In the genomic region with DNA sequence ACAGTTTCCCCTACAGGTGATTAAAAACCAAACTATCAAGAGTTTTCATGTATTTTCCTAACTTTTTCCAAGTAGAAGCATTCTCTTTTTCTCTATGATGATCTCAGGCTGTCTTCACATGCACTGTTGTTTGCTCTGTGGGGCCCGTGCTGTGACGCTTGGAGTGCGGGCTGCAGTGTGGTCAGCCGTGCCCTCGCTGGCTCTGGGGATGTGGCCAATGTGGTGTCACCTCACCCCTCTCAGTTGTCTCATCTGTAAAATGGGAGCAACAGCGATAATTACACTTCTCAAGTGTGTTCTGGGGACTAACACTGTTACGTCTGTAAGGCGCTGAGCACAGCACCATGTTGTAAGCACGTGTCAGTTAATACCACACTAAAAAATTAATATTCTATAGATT, we compare ENCODE assay signal across 30 cellular contexts.
"Had no signal": no experiment of that assay in that cellular context is flagged by ENCODE, and none has a peak within 500 bp of the region (broad histone marks: within the 10 kb centered on the region; RNA-seq: fewer than 3 reads in every experiment).

No MANE protein-coding gene starts in this region.

- H3K9me3 ChIP-seq: SJCRH30 had no signal

- H3K4me3 ChIP-seq: SJCRH30, SK-N-MC had no signal

- H3K27me3 ChIP-seq: brain microvascular endothelial cell, SJCRH30 had no signal

- DNase-seq: activated CD4-positive, alpha-beta T cell treated with anti-CD3 and anti-CD28 coated beads, Interleukin-2, amount 10 ng/mL, durations not matched to agents 24 days and 14 days; activated CD4-positive, alpha-beta T cell treated with anti-CD3 and anti-CD28 coated beads, Interleukin-2, amount 50 U/mL, for 4 hours; activated CD4-positive, CD25-positive, alpha-beta regulatory T cell; activated CD8-positive, alpha-beta T cell treated with anti-CD3 and anti-CD28 coated beads for 36 hours; activated gamma-delta T cell treated with Interleukin-2 at 50 U/mL for 16 hours; activated naive CD4-positive, alpha-beta T cell treated with anti-CD3 and anti-CD28 coated beads, Interleukin-2, amount 50 U/mL, for 16 hours; activated naive CD8-positive, alpha-beta T cell treated with anti-CD3 and anti-CD28 coated beads for 36 hours; activated T-cell treated with anti-CD3 and anti-CD28 coated beads for 4 hours; activated T-cell treated with anti-CD3 and anti-CD28 coated beads, Interleukin-2, amount 50 U/mL, for 4 hours; amniotic stem cell; aorta; brain microvascular endothelial cell; central memory CD4-positive, alpha-beta T cell; NCI-H1092 treated with DMSO at 0.1 percent for 48 hours; NCI-H1417; NCI-H146; NCI-H187; NCI-H2029 treated with DMSO at 0.1 percent for 48 hours; NCI-H2107; NCI-H2171; NCI-H510A; NCI-H526; NCI-H82; SHP77; SJCRH30; T1000; WERI-Rb-1 had no signal

- H3K4me3 Mint-ChIP-seq: activated CD4-positive, alpha-beta T cell treated with anti-CD3 and anti-CD28 coated beads, Interleukin-2, amount 10 ng/mL, durations not matched to agents 24 days and 14 days; activated CD8-positive, alpha-beta T cell treated with anti-CD3 and anti-CD28 coated beads for 36 hours; activated naive CD8-positive, alpha-beta T cell treated with anti-CD3 and anti-CD28 coated beads for 36 hours; activated T-cell treated with anti-CD3 and anti-CD28 coated beads, Interleukin-2, amount 50 U/mL, for 4 hours; activated T-helper 1 cell treated with anti-CD3 and anti-CD28 coated beads, Interleukin-12 subunit alpha, Interleukin-12 subunit beta, Interleukin-2, Interleukin-4 antibody, amounts not matched to agents 30 ng/mL and 10 ng/mL and 1 ng/mL, durations not matched to agents 14 hours and 24 hours and 36 hours had no signal

- H3K27me3 Mint-ChIP-seq: activated CD4-positive, alpha-beta T cell treated with anti-CD3 and anti-CD28 coated beads, Interleukin-2, amount 10 ng/mL, durations not matched to agents 24 days and 14 days; activated CD8-positive, alpha-beta T cell treated with anti-CD3 and anti-CD28 coated beads for 36 hours; activated naive CD8-positive, alpha-beta T cell treated with anti-CD3 and anti-CD28 coated beads for 36 hours had no signal

- H3K4me1 Mint-ChIP-seq: activated naive CD8-positive, alpha-beta T cell treated with anti-CD3 and anti-CD28 coated beads for 36 hours had no signal

- H3K27ac Mint-ChIP-seq: activated CD4-positive, alpha-beta T cell treated with anti-CD3 and anti-CD28 coated beads, Interleukin-2, amount 10 ng/mL, durations not matched to agents 24 days and 14 days; activated CD8-positive, alpha-beta T cell treated with anti-CD3 and anti-CD28 coated beads for 36 hours; activated naive CD8-positive, alpha-beta T cell treated with anti-CD3 and anti-CD28 coated beads for 36 hours; activated T-helper 1 cell treated with anti-CD3 and anti-CD28 coated beads, Interleukin-12 subunit alpha, Interleukin-12 subunit beta, Interleukin-2, Interleukin-4 antibody, amounts not matched to agents 30 ng/mL and 10 ng/mL and 1 ng/mL, durations not matched to agents 14 hours and 24 hours and 36 hours had no signal

- ATAC-seq: activated CD8-positive, alpha-beta T cell treated with anti-CD3 and anti-CD28 coated beads for 36 hours; activated T-cell treated with anti-CD3 and anti-CD28 coated beads, Interleukin-2, amount 50 U/mL, for 4 hours; Panc1 had no signal

- H3K27ac ChIP-seq: brain microvascular endothelial cell, SJCRH30, SK-N-MC, WERI-Rb-1 had no signal

- H3K4me1 ChIP-seq: SJCRH30 had no signal

- H3K9me3 Mint-ChIP-seq: activated CD4-positive, alpha-beta T cell treated with anti-CD3 and anti-CD28 coated beads, Interleukin-2, amount 10 ng/mL, durations not matched to agents 24 days and 14 days; activated CD8-positive, alpha-beta T cell treated with anti-CD3 and anti-CD28 coated beads for 36 hours; activated naive CD8-positive, alpha-beta T cell treated with anti-CD3 and anti-CD28 coated beads for 36 hours; activated T-cell treated with anti-CD3 and anti-CD28 coated beads, Interleukin-2, amount 50 U/mL, for 4 hours; activated T-helper 1 cell treated with anti-CD3 and anti-CD28 coated beads, Interleukin-12 subunit alpha, Interleukin-12 subunit beta, Interleukin-2, Interleukin-4 antibody, amounts not matched to agents 30 ng/mL and 10 ng/mL and 1 ng/mL, durations not matched to agents 14 hours and 24 hours and 36 hours had no signal
